ENCODE assay signal across 14 cellular contexts in genomic region chr6:151699719-151700118, GRCh38.
"Had no signal": no experiment of that assay in that cellular context is flagged by ENCODE, and none has a peak within 500 bp of the region (broad histone marks: within the 10 kb centered on the region; RNA-seq: fewer than 3 reads in every experiment).

No MANE protein-coding gene starts in this region.

- H3K9me3 ChIP-seq: ascending aorta, prostate gland, tibial nerve had no signal

- H3K4me1 ChIP-seq: prostate gland had no signal

- ATAC-seq: activated CD4-positive, CD25-positive, alpha-beta regulatory T cell treated with anti-CD3 and anti-CD28 coated beads, Interleukin-2, amount 50 U/mL, for 24 hours; activated T-helper 17 cell treated with anti-CD3 and anti-CD28 coated beads, Interleukin-2, amount 50 U/mL, for 72 hours; SK-N-SH treated with all-trans-retinoic acid at 6 μM for 48 hours; stimulated activated memory B cell treated with anti-CD40 and anti-IgM and Interleukin-4, amounts not matched to agents 10 μg/mL and 1 μg/mL and 100 μg/mL, for 72 hours had no signal

- H3K36me3 ChIP-seq: ascending aorta, prostate gland, tibial nerve had no signal

- H3K27ac ChIP-seq: ascending aorta, dorsolateral prefrontal cortex, prostate gland, tibial nerve had no signal

- H3K27me3 ChIP-seq: ascending aorta, dorsolateral prefrontal cortex, tibial nerve had no signal

- H3K4me3 ChIP-seq: ascending aorta, dorsolateral prefrontal cortex, prostate gland, tibial nerve had no signal

- DNase-seq: activated naive CD4-positive, alpha-beta T cell treated with Interleukin-2 at 50 U/mL for 16 hours; dorsolateral prefrontal cortex; foreskin fibroblast; nephron progenitor cell; stimulated activated CD4-positive, alpha-beta T cell treated with anti-CD3 and anti-CD28 coated beads, Interleukin-2, amount 100 ng/mL, for 48 hours; T-helper 1 cell; T1000 had no signal
